In the genomic region with DNA sequence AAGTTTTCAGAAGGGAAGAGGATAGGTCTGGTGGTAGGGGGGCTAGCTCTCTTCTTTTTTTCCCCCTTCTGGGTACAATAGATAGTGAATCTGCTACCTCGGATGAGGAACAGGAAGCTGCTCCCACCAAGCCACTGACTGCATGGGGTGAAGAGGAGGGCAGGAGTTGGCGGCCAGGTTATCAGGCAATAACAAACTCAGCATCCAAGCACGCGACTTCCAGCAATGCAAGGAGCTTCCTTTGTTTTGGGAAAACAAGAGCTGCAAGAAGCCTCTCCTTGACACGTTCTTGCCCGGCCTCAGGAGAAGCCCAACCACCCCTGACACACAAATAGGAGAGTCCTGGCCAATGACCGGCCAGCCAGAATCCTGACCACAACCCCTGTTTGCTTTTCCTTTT, we compare ENCODE assay signal across 15 cellular contexts.
"Had no signal": no experiment of that assay in that cellular context is flagged by ENCODE, and none has a peak within 500 bp of the region (broad histone marks: within the 10 kb centered on the region; RNA-seq: fewer than 3 reads in every experiment).

No MANE protein-coding gene starts in this region.

- H3K79me2 ChIP-seq: parathyroid adenoma had no signal

- H3K27me3 ChIP-seq: adrenal gland, neutrophil had no signal

- H3K27ac ChIP-seq: neutrophil, parathyroid adenoma had no signal

- ATAC-seq: activated CD4-positive, alpha-beta T cell treated with anti-CD3 and anti-CD28 coated beads for 36 hours; activated T-cell treated with anti-CD3 and anti-CD28 coated beads, Interleukin-2, amount 50 U/mL, for 4 hours; left colon; stimulated activated memory B cell treated with anti-CD40 and anti-IgM and Interleukin-4, amounts not matched to agents 10 μg/mL and 1 μg/mL and 100 μg/mL, for 72 hours had no signal

- H3K9me3 ChIP-seq: adrenal gland, neutrophil had no signal

- H3K9ac ChIP-seq: parathyroid adenoma had no signal

- DNase-seq: activated CD4-positive, alpha-beta memory T cell treated with anti-CD3 and anti-CD28 coated beads, Interleukin-2, amount 10 ng/mL, durations not matched to agents 7 days and 5 days; activated CD4-positive, alpha-beta T cell treated with anti-CD3 and anti-CD28 coated beads for 36 hours; activated effector memory CD4-positive, alpha-beta T cell treated with anti-CD3 and anti-CD28 coated beads, Interleukin-2, amount 50 U/mL, for 16 hours; activated T-cell treated with anti-CD3 and anti-CD28 coated beads, Interleukin-2, amount 50 U/mL, for 4 hours; central memory CD4-positive, alpha-beta T cell; effector CD8-positive, alpha-beta T cell; foreskin melanocyte; left colon; mammary epithelial cell; naive B cell; stimulated activated CD4-positive, alpha-beta T cell treated with anti-CD3 and anti-CD28 coated beads, Interleukin-2, amount 100 ng/mL, for 48 hours had no signal

- H3K4me3 ChIP-seq: adrenal gland had no signal

- H3K36me3 ChIP-seq: adrenal gland, neutrophil had no signal

- H2AFZ ChIP-seq: parathyroid adenoma had no signal
